In the genomic region with DNA sequence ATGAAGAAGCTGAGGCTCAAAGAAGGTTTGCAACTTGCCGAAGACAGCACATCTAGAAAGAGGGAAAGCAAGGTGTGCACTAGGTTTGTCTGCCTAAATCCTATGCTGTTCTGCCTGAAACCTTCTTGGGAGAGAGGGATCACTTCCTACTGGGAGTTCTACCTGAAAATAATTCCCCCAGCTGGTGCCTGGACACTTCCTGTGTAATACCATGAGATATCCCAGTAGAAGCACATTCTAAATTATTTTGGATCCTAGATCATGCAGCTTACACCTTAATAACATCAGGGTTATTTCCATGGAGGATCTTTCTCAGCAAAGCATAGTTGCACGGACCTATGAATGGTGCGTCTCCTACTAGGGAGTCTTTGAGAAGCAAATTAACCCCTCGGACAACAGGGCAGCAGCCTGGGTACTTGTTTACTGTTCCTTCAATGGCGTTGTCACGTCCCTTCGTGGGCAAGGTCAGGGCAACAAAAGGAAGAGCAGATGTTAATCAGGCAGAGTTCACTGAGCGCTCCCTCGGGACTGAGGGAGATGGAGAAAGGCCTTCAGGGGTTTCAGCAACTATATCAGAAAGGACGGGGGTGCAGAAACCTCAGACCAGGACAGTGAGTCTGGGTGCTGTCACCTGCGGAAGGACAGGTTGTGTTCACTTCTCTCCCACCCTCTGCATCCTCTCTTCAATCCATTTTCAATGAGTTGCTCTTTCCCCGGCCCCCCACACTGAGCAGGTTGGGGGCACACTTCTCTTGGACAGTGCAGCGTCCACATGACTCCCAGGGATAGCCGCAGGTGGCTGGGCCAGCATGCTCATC, we compare ENCODE assay signal across 30 cellular contexts.
"Had no signal": no experiment of that assay in that cellular context is flagged by ENCODE, and none has a peak within 500 bp of the region (broad histone marks: within the 10 kb centered on the region; RNA-seq: fewer than 3 reads in every experiment).

No MANE protein-coding gene starts in this region.

- H3K27me3 ChIP-seq: ascending aorta, gastrocnemius medialis, hepatocyte, pancreas, tibial artery, upper lobe of right lung had no signal

- H3K4me1 Mint-ChIP-seq: activated naive CD4-positive, alpha-beta T cell treated with anti-CD3 and anti-CD28 coated beads, Interleukin-2, amount 10 ng/mL, durations not matched to agents 7 days and 5 days; activated naive CD8-positive, alpha-beta T cell treated with anti-CD3 and anti-CD28 coated beads, Interleukin-2, amount 10 ng/mL, durations not matched to agents 7 days and 5 days had no signal

- H3K4me1 ChIP-seq: gastrocnemius medialis, pancreas, psoas muscle, stomach, upper lobe of right lung had no signal

- H3K9me3 Mint-ChIP-seq: activated naive CD4-positive, alpha-beta T cell treated with anti-CD3 and anti-CD28 coated beads, Interleukin-2, amount 10 ng/mL, durations not matched to agents 7 days and 5 days; activated naive CD8-positive, alpha-beta T cell treated with anti-CD3 and anti-CD28 coated beads, Interleukin-2, amount 10 ng/mL, durations not matched to agents 7 days and 5 days had no signal

- H3K27ac Mint-ChIP-seq: activated naive CD4-positive, alpha-beta T cell treated with anti-CD3 and anti-CD28 coated beads, Interleukin-2, amount 10 ng/mL, durations not matched to agents 7 days and 5 days; activated naive CD8-positive, alpha-beta T cell treated with anti-CD3 and anti-CD28 coated beads, Interleukin-2, amount 10 ng/mL, durations not matched to agents 7 days and 5 days; mesothelial cell of epicardium; naive B cell; nephron progenitor cell; stimulated activated naive B cell treated with anti-CD40 and anti-IgM and Interleukin-4, amounts not matched to agents 10 μg/mL and 1 μg/mL and 100 μg/mL, for 72 hours had no signal

- H3K4me3 Mint-ChIP-seq: activated naive CD4-positive, alpha-beta T cell treated with anti-CD3 and anti-CD28 coated beads, Interleukin-2, amount 10 ng/mL, durations not matched to agents 7 days and 5 days; activated naive CD8-positive, alpha-beta T cell treated with anti-CD3 and anti-CD28 coated beads, Interleukin-2, amount 10 ng/mL, durations not matched to agents 7 days and 5 days; brain; mesothelial cell of epicardium; naive B cell; nephron progenitor cell; stimulated activated naive B cell treated with anti-CD40 and anti-IgM and Interleukin-4, amounts not matched to agents 10 μg/mL and 1 μg/mL and 100 μg/mL, for 72 hours had no signal

- DNase-seq: activated CD4-positive, alpha-beta T cell treated with anti-CD3 and anti-CD28 coated beads for 48 hours; activated CD4-positive, alpha-beta T cell treated with anti-CD3 and anti-CD28 coated beads, Interleukin-2, amount 50 U/mL, for 48 hours; activated CD8-positive, alpha-beta memory T cell treated with anti-CD3 and anti-CD28 coated beads for 24 hours; activated gamma-delta T cell; activated naive CD4-positive, alpha-beta T cell treated with anti-CD3 and anti-CD28 coated beads, Interleukin-2, amount 10 ng/mL, durations not matched to agents 7 days and 5 days; activated naive CD8-positive, alpha-beta T cell treated with anti-CD3 and anti-CD28 coated beads, Interleukin-2, amount 10 ng/mL, durations not matched to agents 7 days and 5 days; dorsolateral prefrontal cortex; effector memory CD4-positive, alpha-beta T cell; gastrocnemius medialis; mammary epithelial cell; naive B cell; nephron progenitor cell; nucleus accumbens; pancreas; psoas muscle; stimulated activated CD4-positive, alpha-beta T cell treated with anti-CD3 and anti-CD28 coated beads, Interleukin-15, amount 100 ng/mL, for 24 hours; stimulated activated CD4-positive, alpha-beta T cell treated with anti-CD3 and anti-CD28 coated beads, Interleukin-2, amount 100 ng/mL, for 24 hours; stimulated activated naive B cell treated with anti-CD40 and anti-IgM and Interleukin-4, amounts not matched to agents 10 μg/mL and 1 μg/mL and 100 μg/mL, for 72 hours; stomach; tibial artery; upper lobe of right lung had no signal

- H3K79me2 ChIP-seq: hepatocyte had no signal

- H3K36me3 Mint-ChIP-seq: activated naive CD4-positive, alpha-beta T cell treated with anti-CD3 and anti-CD28 coated beads, Interleukin-2, amount 10 ng/mL, durations not matched to agents 7 days and 5 days; activated naive CD8-positive, alpha-beta T cell treated with anti-CD3 and anti-CD28 coated beads, Interleukin-2, amount 10 ng/mL, durations not matched to agents 7 days and 5 days; brain; mesothelial cell of epicardium; naive B cell had no signal

- H3K36me3 ChIP-seq: ascending aorta, gastrocnemius medialis, pancreas, stomach, tibial artery, upper lobe of right lung had no signal

- ATAC-seq: activated CD4-positive, CD25-positive, alpha-beta regulatory T cell treated with anti-CD3 and anti-CD28 coated beads, Interleukin-2, amount 50 U/mL, for 24 hours; gastrocnemius medialis; left colon; pancreas; psoas muscle; stimulated activated naive B cell treated with anti-CD40 and anti-IgM and Interleukin-4, amounts not matched to agents 10 μg/mL and 1 μg/mL and 100 μg/mL, for 72 hours; upper lobe of right lung had no signal

- H3K4me3 ChIP-seq: ascending aorta, coronary artery, dorsolateral prefrontal cortex, gastrocnemius medialis, hepatocyte, pancreas, psoas muscle, stomach, tibial artery, upper lobe of right lung had no signal

- H3K4me2 ChIP-seq: hepatocyte had no signal

- H3K27ac ChIP-seq: ascending aorta, coronary artery, dorsolateral prefrontal cortex, gastrocnemius medialis, hepatocyte, pancreas, psoas muscle, stomach, tibial artery, upper lobe of right lung, VCaP had no signal

- H3K9me3 ChIP-seq: ascending aorta, gastrocnemius medialis, pancreas, psoas muscle, stomach, tibial artery, upper lobe of right lung had no signal

- FAIRE-seq: keratinocyte, pancreas had no signal

- H2AFZ ChIP-seq: hepatocyte had no signal
